ENCODE assay signal across 8 cellular contexts in genomic region chr19:27792576-27793127, GRCh38.
DNase-seq lines count a peak whose midpoint lies in the region; ATAC-seq and TF ChIP-seq lines count a peak whose summit lies in the region.

No MANE protein-coding gene starts in this region.

- peak overlapping the region; percentile 73 for H2AFZ ChIP-seq in trophoblast cell (ENCODE audit: insufficient read depth, low read length, poor library complexity)

- TF ChIP-seq CTCF in DOHH2 (IDR thresholded peaks at IDR 0.05; ENCODE audit: low read depth, low read length, poor library complexity, severe bottlenecking), result no peak
- no peak for TF ChIP-seq CTCF in Panc1 (IDR thresholded peaks at IDR 0.05)
- TF ChIP-seq CTCF in esophagus muscularis mucosa (IDR thresholded peaks at IDR 0.05), result no peak

- no peak overlapping the region for H3K14ac ChIP-seq in trophoblast cell (ENCODE audit: low read length)

- H3K4me2 ChIP-seq in DOHH2 (ENCODE audit: low read length) (peak overlapping the region; percentile 84), trophoblast cell (ENCODE audit: low read length) (peak overlapping the region; percentile 82)

- no peak overlapping the region for H2BK12ac ChIP-seq in trophoblast cell (ENCODE audit: low read length)

- H2BK120ac ChIP-seq in trophoblast cell (ENCODE audit: insufficient read depth, low read length, poor library complexity), result no peak overlapping the region

- H3K9me2 ChIP-seq in DOHH2 (replicated peaks; ENCODE audit: control insufficient read depth, low read length), result no peaks in the 10 kb centered on the region

- H2AK5ac ChIP-seq in trophoblast cell (ENCODE audit: low read length), result no peak overlapping the region

- WGBS in esophagus muscularis mucosa, result 14% methylated on average over 6 of the region's 6 CpGs
- WGBS in trophoblast cell (ENCODE audit: extremely low coverage, insufficient coverage, insufficient read length), result no CpG with 5 or more reads among the region's 6 CpGs

- no peak overlapping the region for H3K4ac ChIP-seq in trophoblast cell (ENCODE audit: low read depth, low read length)

- H3K4me1 ChIP-seq in DOHH2 (ENCODE audit: control insufficient read depth, low read length), result peaks cover 28% of the 10 kb centered on the region
- peaks cover 13% of the 10 kb centered on the region for H3K4me1 ChIP-seq in Panc1 (ENCODE audit: control insufficient read depth, insufficient read depth, low read length)
- H3K4me1 ChIP-seq in esophagus muscularis mucosa, result peaks cover 12 to 36% (median 35%) of the 10 kb centered on the region in 4 donors
- H3K4me1 ChIP-seq in trophoblast cell (ENCODE audit: control insufficient read depth in 1 of 2, insufficient read depth in 2 of 2, low read length in 2 of 2), result peaks cover 5 to 7% of the 10 kb centered on the region in 2 experiments

- peaks cover 5% of the 10 kb centered on the region for H3K79me1 ChIP-seq in trophoblast cell (ENCODE audit: low read length)

- no peak overlapping the region for H3K9ac ChIP-seq in trophoblast cell (ENCODE audit: low read length)

- BruUV-seq in Panc1 (replicated peaks; lab: Mats Ljungman, UMichigan), result no TSS peak

- H3K27me3 ChIP-seq in DOHH2 (ENCODE audit: control insufficient read depth, low read length) (no peaks in the 10 kb centered on the region), Panc1 (ENCODE audit: control insufficient read depth, insufficient read depth, low read length) (no peaks in the 10 kb centered on the region), esophagus muscularis mucosa (no peaks in the 10 kb centered on the region), trophoblast cell (ENCODE audit: insufficient read depth, low read length) (no peaks in the 10 kb centered on the region)

- DNase-seq in Panc1 (ENCODE audit: low read depth, low spot score), result no peak
- DNase-seq in esophagus muscularis mucosa (ENCODE audit: extremely low spot score), result no peak
- DNase-seq in trophoblast cell, result no peak
- DNase-seq in kidney tubule cell (ENCODE audit: low spot score), result no peak
- no peak for DNase-seq in T-helper 9 cell

- no peak overlapping the region for H3K23ac ChIP-seq in trophoblast cell (ENCODE audit: low read length)

- H3K4me3 ChIP-seq in DOHH2 (ENCODE audit: low read length) (peak overlapping the region; percentile 96), Panc1 (ENCODE audit: low read depth in 2 of 2, low read length in 2 of 2) (peak overlapping the region; percentile 97 to 98), esophagus muscularis mucosa (peak overlapping the region; percentile 76 to 89 (median 84)), trophoblast cell (ENCODE audit: low read depth, low read length) (peak overlapping the region; percentile 93)

- no peak overlapping the region for H3K18ac ChIP-seq in trophoblast cell (ENCODE audit: low read length)

- TF ChIP-seq POLR2A in esophagus muscularis mucosa (IDR thresholded peaks at IDR 0.05; ENCODE audit: low read depth), result no peak

- peak overlapping the region; percentile 69 for H3K27ac ChIP-seq in DOHH2 (ENCODE audit: low read depth, low read length)
- H3K27ac ChIP-seq in Panc1 (ENCODE audit: low read length), result peak overlapping the region; percentile 98
- peak overlapping the region; percentile 90 to 94 (median 92) for H3K27ac ChIP-seq in esophagus muscularis mucosa (replicated peaks in 1 of 4)
- H3K27ac ChIP-seq in trophoblast cell (ENCODE audit: low read depth, low read length), result no peak overlapping the region

- H4K91ac ChIP-seq in trophoblast cell (ENCODE audit: low read depth, low read length), result no peak overlapping the region

- TF ChIP-seq EP300 in esophagus muscularis mucosa (IDR thresholded peaks at IDR 0.05), result no peak

- peaks cover 13% of the 10 kb centered on the region; the same call in 1 of the 2 replicates for H4K20me1 ChIP-seq in DOHH2 (ENCODE audit: control insufficient read depth, insufficient read depth, low read depth, low read length)

- H4K8ac ChIP-seq in trophoblast cell (ENCODE audit: low read depth, low read length), result peak overlapping the region; percentile 54

- in situ Hi-C loops in Panc1 (cut with HindIII; ENCODE audit: low pct_unique_long_range_greater_than_20kb, low sequenced_read_pairs), result no loop called here

- H3K79me2 ChIP-seq in DOHH2 (ENCODE audit: control insufficient read depth, low read length) (peaks cover 88% of the 10 kb centered on the region), trophoblast cell (ENCODE audit: control insufficient read depth, insufficient read depth, low read length, poor library complexity) (peaks cover 2% of the 10 kb centered on the region)

- H3K9me3 ChIP-seq in DOHH2 (ENCODE audit: control insufficient read depth, insufficient read depth, low read length), result no peaks in the 10 kb centered on the region
- no peaks in the 10 kb centered on the region for H3K9me3 ChIP-seq in Panc1 (ENCODE audit: control insufficient read depth, insufficient read depth, low read depth, low read length)
- H3K9me3 ChIP-seq in esophagus muscularis mucosa, result no peaks in the 10 kb centered on the region
- peaks cover 2% of the 10 kb centered on the region for H3K9me3 ChIP-seq in trophoblast cell (ENCODE audit: insufficient read depth, low read depth, low read length)

- ATAC-seq in Panc1, result no peak
- ATAC-seq in HG03442 (IDR thresholded peaks at IDR 0.05; ENCODE audit: unreplicated experiment), result no peak
- no peak for ATAC-seq in HG02885 (IDR thresholded peaks at IDR 0.05; ENCODE audit: poor library complexity, unreplicated experiment)

- CTCF ChIA-PET in Panc1 (lab: Charles Lee), result interaction anchor here (0.6 kb wide), 1 partner anchor 17 kb away, joined by 3 read pairs; no protein-coding TSS in a partner anchor

- no peak overlapping the region for H2BK5ac ChIP-seq in trophoblast cell (ENCODE audit: low read depth, low read length, poor library complexity)

- intact Hi-C loops in Panc1 (cut with micrococcal nuclease; ENCODE audit: unreplicated experiment) (no loop called here), esophagus muscularis mucosa (cut with DNase I) (no loop called here)

- no peak overlapping the region for H4K12ac ChIP-seq in trophoblast cell (ENCODE audit: low read depth, low read length)

- H3F3A ChIP-seq in DOHH2 (ENCODE audit: control insufficient read depth, insufficient read depth), result peaks cover 9% of the 10 kb centered on the region; the same call in 1 of the 2 replicates

- POLR2A ChIA-PET in Panc1 (lab: Charles Lee), result no interaction called here

- H3K36me3 ChIP-seq in DOHH2 (ENCODE audit: control insufficient read depth, low read length) (peaks cover 37% of the 10 kb centered on the region), Panc1 (ENCODE audit: control insufficient read depth, insufficient read depth, low read length) (peaks cover 4% of the 10 kb centered on the region; the same call in 1 of the 2 replicates), esophagus muscularis mucosa (peaks cover 0 to 6% (median under 1%) of the 10 kb centered on the region in 4 donors), trophoblast cell (ENCODE audit: control insufficient read depth in 1 of 2, insufficient read depth in 2 of 2, low read length in 2 of 2) (no peaks in the 10 kb centered on the region)
